In genomic region chr2:27407798-27408491, GRCh38 we compare ENCODE assay signal across 5 cellular contexts. TPM values are rescaled to one million over a fixed set of nuclear protein-coding genes. Genes with fewer than 3 reads are reported as not detected.
DNase-seq lines count a peak whose midpoint lies in the region; TF ChIP-seq lines count a peak whose summit lies in the region.

No MANE protein-coding gene starts in this region.

- DNase-seq in GM20000 (ENCODE audit: low spot score) (peak; percentile 10), NCI-H510A (lab: John Stamatoyannopoulos, UW) (peak; percentile 4), prostate gland (ENCODE audit: low spot score) (peak; percentile 10), foreskin melanocyte (no peak)

- peak overlapping the region; percentile 94 for H3K4me3 ChIP-seq in ectodermal cell (ENCODE audit: insufficient read depth, low read depth, low read length)
- H3K4me3 ChIP-seq in prostate gland = peak overlapping the region in 1 of 2 donors; percentile 76

- no peak for TF ChIP-seq POLR2A in prostate gland (IDR thresholded peaks at IDR 0.05)

- WGBS in ectodermal cell, 2 experiments = 57% methylated on average over 16 of the region's 16 CpGs
- WGBS in prostate gland = 51% methylated on average over 16 of the region's 16 CpGs

- H3K27ac ChIP-seq in ectodermal cell (ENCODE audit: insufficient read depth, low read depth, low read length, poor library complexity, severe bottlenecking) = no peak overlapping the region
- H3K27ac ChIP-seq in prostate gland = no peak overlapping the region

- H3K9me3 ChIP-seq in ectodermal cell (ENCODE audit: control insufficient read depth, low read length) = no peaks in the 10 kb centered on the region
- H3K9me3 ChIP-seq in prostate gland = no peaks in the 10 kb centered on the region

- intact Hi-C loops in prostate gland (cut with DNase I) = loop anchor here (2.0 kb wide), 1 partner anchor 21 kb away; the partner anchor contains the start of gene NRBP1

- H3K36me3 ChIP-seq in ectodermal cell (ENCODE audit: control insufficient read depth, insufficient read depth, low read length) (peaks cover 4% of the 10 kb centered on the region), prostate gland (no peaks in the 10 kb centered on the region)

- no peaks in the 10 kb centered on the region for H3K4me1 ChIP-seq in ectodermal cell (ENCODE audit: control insufficient read depth, insufficient read depth, low read length)
- H3K4me1 ChIP-seq in prostate gland (replicated peaks) = no peaks in the 10 kb centered on the region

- TF ChIP-seq CTCF in GM20000 (IDR thresholded peaks at IDR 0.05; ENCODE audit: extremely low read depth, missing control alignments) (no peak), prostate gland (IDR thresholded peaks at IDR 0.05) (peak in 3 of 4 experiments; percentile 41 to 63 (median 57))

- H3K27me3 ChIP-seq in ectodermal cell (ENCODE audit: control insufficient read depth, insufficient read depth, low read length, poor library complexity, severe bottlenecking) = no peaks in the 10 kb centered on the region
- H3K27me3 ChIP-seq in prostate gland (replicated peaks; ENCODE audit: insufficient read depth) = no peaks in the 10 kb centered on the region

RNA-seq across cellular contexts. Expression of gene PPM1G, which starts 1.4 kb away (rescaled TPM):
- polyA plus RNA-seq in ectodermal cell (2013, experiment 1 of 4) = 144 TPM
- polyA plus RNA-seq in ectodermal cell (2013, experiment 2 of 4) = 138 TPM
- 111 TPM for polyA plus RNA-seq in ectodermal cell (2013, experiment 3 of 4)
- 120 TPM for polyA plus RNA-seq in ectodermal cell (2013, experiment 4 of 4)
- 10 to 100 TPM; 57.2 to 65.4 TPM for total RNA-seq in prostate gland

RNA-seq across cellular contexts. Expression of gene NRBP1, which starts 20.5 kb away (rescaled TPM):
- polyA plus RNA-seq in ectodermal cell (2013, experiment 1 of 4) = 170 TPM
- polyA plus RNA-seq in ectodermal cell (2013, experiment 2 of 4) = 177 TPM
- 113 TPM for polyA plus RNA-seq in ectodermal cell (2013, experiment 3 of 4)
- polyA plus RNA-seq in ectodermal cell (2013, experiment 4 of 4) = 131 TPM
- 10 to 100 TPM; 42.9 to 83.4 TPM for total RNA-seq in prostate gland

RNA-seq across cellular contexts. Expression of gene ZNF513, which starts 27.4 kb away (rescaled TPM):
- polyA plus RNA-seq in ectodermal cell (2013, experiment 1 of 4) = 30.7 TPM
- 34.7 TPM for polyA plus RNA-seq in ectodermal cell (2013, experiment 2 of 4)
- 27.8 TPM for polyA plus RNA-seq in ectodermal cell (2013, experiment 3 of 4)
- 30.9 TPM for polyA plus RNA-seq in ectodermal cell (2013, experiment 4 of 4)
- total RNA-seq in prostate gland = 10 to 100 TPM in 1 of 2 donors, 1 to 10 TPM in 1; 9.0 to 22.0 TPM

RNA-seq across cellular contexts. Expression of gene KRTCAP3, which starts 34.2 kb away (rescaled TPM):
- polyA plus RNA-seq in ectodermal cell (2013, experiment 1 of 4) = 8.4 TPM
- 10.5 TPM for polyA plus RNA-seq in ectodermal cell (2013, experiment 2 of 4)
- 10.8 TPM for polyA plus RNA-seq in ectodermal cell (2013, experiment 3 of 4)
- 10.7 TPM for polyA plus RNA-seq in ectodermal cell (2013, experiment 4 of 4)
- total RNA-seq in prostate gland = 100 to 1,000 TPM in 1 of 2 donors, 10 to 100 TPM in 1; 31.4 to 147 TPM

RNA-seq across cellular contexts. Expression of gene SNX17, which starts 37.5 kb away (rescaled TPM):
- 83.8 TPM for polyA plus RNA-seq in ectodermal cell (2013, experiment 1 of 4)
- polyA plus RNA-seq in ectodermal cell (2013, experiment 2 of 4) = 92.4 TPM
- polyA plus RNA-seq in ectodermal cell (2013, experiment 3 of 4) = 65.9 TPM
- polyA plus RNA-seq in ectodermal cell (2013, experiment 4 of 4) = 75.7 TPM
- total RNA-seq in prostate gland = 100 to 1,000 TPM; 127 to 134 TPM
